Comparison of ENCODE assay signal across 8 cellular contexts in genomic region chr15:67824900-67825879, GRCh38. TPM values are rescaled to one million over a fixed set of nuclear protein-coding genes. Genes with fewer than 3 reads are reported as not detected.
DNase-seq lines count a peak whose midpoint lies in the region; ATAC-seq and TF ChIP-seq lines count a peak whose summit lies in the region.

A gene with protein sequence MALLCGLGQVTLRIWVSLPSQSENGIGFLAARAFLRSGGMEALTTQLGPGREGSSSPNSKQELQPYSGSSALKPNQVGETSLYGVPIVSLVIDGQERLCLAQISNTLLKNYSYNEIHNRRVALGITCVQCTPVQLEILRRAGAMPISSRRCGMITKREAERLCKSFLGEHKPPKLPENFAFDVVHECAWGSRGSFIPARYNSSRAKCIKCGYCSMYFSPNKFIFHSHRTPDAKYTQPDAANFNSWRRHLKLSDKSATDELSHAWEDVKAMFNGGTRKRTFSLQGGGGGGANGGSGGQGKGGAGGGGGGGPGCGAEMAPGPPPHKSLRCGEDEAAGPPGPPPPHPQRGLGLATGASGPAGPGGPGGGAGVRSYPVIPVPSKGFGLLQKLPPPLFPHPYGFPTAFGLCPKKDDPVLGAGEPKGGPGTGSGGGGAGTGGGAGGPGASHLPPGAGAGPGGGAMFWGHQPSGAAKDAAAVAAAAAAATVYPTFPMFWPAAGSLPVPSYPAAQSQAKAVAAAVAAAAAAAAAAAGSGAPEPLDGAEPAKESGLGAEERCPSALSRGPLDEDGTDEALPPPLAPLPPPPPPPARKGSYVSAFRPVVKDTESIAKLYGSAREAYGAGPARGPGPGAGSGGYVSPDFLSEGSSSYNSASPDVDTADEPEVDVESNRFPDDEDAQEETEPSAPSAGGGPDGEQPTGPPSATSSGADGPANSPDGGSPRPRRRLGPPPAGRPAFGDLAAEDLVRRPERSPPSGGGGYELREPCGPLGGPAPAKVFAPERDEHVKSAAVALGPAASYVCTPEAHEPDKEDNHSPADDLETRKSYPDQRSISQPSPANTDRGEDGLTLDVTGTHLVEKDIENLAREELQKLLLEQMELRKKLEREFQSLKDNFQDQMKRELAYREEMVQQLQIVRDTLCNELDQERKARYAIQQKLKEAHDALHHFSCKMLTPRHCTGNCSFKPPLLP (plus strand): TSS chr15:67825509. CDS start chr15:67825603, 94 bp downstream.

- H3K9me3 ChIP-seq in heart left ventricle (no peaks in the 10 kb centered on the region), iPS-20b (ENCODE audit: insufficient read depth, low read depth, low read length) (no peaks in the 10 kb centered on the region; the same call in 1 of the 2 replicates), upper lobe of right lung (no peaks in the 10 kb centered on the region)

- peak in 1 of 5 donors; percentile 35 for DNase-seq in heart left ventricle
- DNase-seq in cardiac septum (ENCODE audit: low spot score): no peak
- DNase-seq in activated naive CD4-positive, alpha-beta T cell treated with anti-CD3 and anti-CD28 coated beads, Interleukin-2, amount 50 U/mL, for 16 hours: peak; percentile 31
- DNase-seq in upper lobe of right lung: peak; percentile 65
- no peak for DNase-seq in SKM-1 treated with dmso at 0.1 percent for 144 hours (lab: John Stamatoyannopoulos, UW; ENCODE audit: unreplicated experiment)
- DNase-seq in hippocampal formation (lab: John Stamatoyannopoulos, UW): no peak

- H3K9ac ChIP-seq in iPS-20b (ENCODE audit: low read depth, low read length): no peak within 1 kb of the TSS

- H3K4me1 ChIP-seq in heart left ventricle: peaks cover 0 to 84% (median 47%) of the 10 kb centered on the region in 12 donors
- H3K4me1 ChIP-seq in iPS-20b (ENCODE audit: insufficient read depth, low read length): peaks cover 6% of the 10 kb centered on the region; the same call in 1 of the 2 replicates
- H3K4me1 ChIP-seq in upper lobe of right lung: peaks cover 30% of the 10 kb centered on the region

- H3K27me3 ChIP-seq in heart left ventricle (peaks cover 92 to 100% (median 99%) of the 10 kb centered on the region in 9 donors), iPS-20b (ENCODE audit: insufficient read depth, low read length) (peaks cover 100% of the 10 kb centered on the region), upper lobe of right lung (peaks cover 100% of the 10 kb centered on the region)

- H3K36me3 ChIP-seq in heart left ventricle: no peaks in the 10 kb centered on the region
- no peaks in the 10 kb centered on the region for H3K36me3 ChIP-seq in iPS-20b (ENCODE audit: insufficient read depth, low read depth, low read length)
- H3K36me3 ChIP-seq in upper lobe of right lung: no peaks in the 10 kb centered on the region

- H3K27ac ChIP-seq in heart left ventricle: no peak within 1 kb of the TSS
- no peak within 1 kb of the TSS for H3K27ac ChIP-seq in iPS-20b (ENCODE audit: low read length)
- H3K27ac ChIP-seq in upper lobe of right lung: no peak within 1 kb of the TSS

- ATAC-seq in heart left ventricle (peak in 2 of 4 donors; percentile 47 to 58), upper lobe of right lung (peak; percentile 31), GM18511 (IDR thresholded peaks at IDR 0.05; ENCODE audit: unreplicated experiment) (no peak)

- no peak for TF ChIP-seq POLR2A in heart left ventricle (IDR thresholded peaks at IDR 0.05)

- WGBS in heart left ventricle, 4 donors: 1 to 4% (median 2%) methylated on average over 33 to 60 of the region's 60 CpGs

- intact Hi-C loops in heart left ventricle (cut with DNase I) (no loop called here), cardiac septum (cut with DNase I) (no loop called here), upper lobe of right lung (cut with DNase I) (no loop called here)

- TF ChIP-seq CTCF in heart left ventricle (IDR thresholded peaks at IDR 0.05) (no peak), upper lobe of right lung (IDR thresholded peaks at IDR 0.05) (no peak)

- H3K4me3 ChIP-seq in heart left ventricle (peak within 1 kb of the TSS in 8 of 12 donors; percentile 2 to 39 (median 22)), iPS-20b (ENCODE audit: low read length) (peak within 1 kb of the TSS; percentile 50), upper lobe of right lung (no peak within 1 kb of the TSS)

RNA-seq across cellular contexts. Expression of the gene that starts here (rescaled TPM):
- total RNA-seq in heart left ventricle: under 1 TPM in 7 of 9 donors, not detected in 2; 0.07 to 0.27 (median 0.18) TPM
- under 1 TPM; 0.23 to 0.26 TPM for polyA plus RNA-seq in heart left ventricle
- total RNA-seq in cardiac septum: 0.24 TPM
- 0.52 TPM for total RNA-seq in upper lobe of right lung

Comparison
In these comparisons a context has a peak if more than half of its experiments do, and no peak if none do; other contexts are left out.
1. Peak in DNase-seq and ATAC-seq in upper lobe of right lung; RNA of the gene not detected or under 1 TPM.